In genomic region chr14:71441142-71441541, GRCh38 we compare ENCODE assay signal across 28 cellular contexts.
"Had no signal": no experiment of that assay in that cellular context is flagged by ENCODE, and none has a peak within 500 bp of the region (broad histone marks: within the 10 kb centered on the region; RNA-seq: fewer than 3 reads in every experiment).

No MANE protein-coding gene starts in this region.

- H3K9me3 ChIP-seq: MG63, SJCRH30, SK-N-SH had no signal

- H3K9me3 Mint-ChIP-seq: activated CD4-positive, alpha-beta memory T cell treated with anti-CD3 and anti-CD28 coated beads for 36 hours; activated naive CD4-positive, alpha-beta T cell treated with anti-CD3 and anti-CD28 coated beads for 36 hours; activated T-helper 17 cell treated with anti-CD3 and anti-CD28 coated beads, Interleukin-2, amount 50 U/mL, for 72 hours had no signal

- H3K27ac Mint-ChIP-seq: activated CD4-positive, alpha-beta memory T cell treated with anti-CD3 and anti-CD28 coated beads for 36 hours; activated naive CD4-positive, alpha-beta T cell treated with anti-CD3 and anti-CD28 coated beads for 36 hours; activated naive CD8-positive, alpha-beta T cell; activated T-helper 17 cell treated with anti-CD3 and anti-CD28 coated beads, Interleukin-2, amount 50 U/mL, for 72 hours had no signal

- H3K27ac ChIP-seq: SJCRH30 had no signal

- ATAC-seq: activated T-helper 17 cell treated with anti-CD3 and anti-CD28 coated beads, Interleukin-2, amount 50 U/mL, for 72 hours; Panc1; Right ventricle myocardium inferior had no signal

- DNase-seq: activated CD4-positive, alpha-beta memory T cell treated with anti-CD3 and anti-CD28 coated beads for 36 hours; activated CD4-positive, alpha-beta T cell treated with anti-CD3 and anti-CD28 coated beads for 48 hours; activated CD4-positive, CD25-positive, alpha-beta regulatory T cell treated with anti-CD3 and anti-CD28 coated beads, Interleukin-2, amount 50 U/mL, for 72 hours; activated gamma-delta T cell; activated naive CD4-positive, alpha-beta T cell treated with anti-CD3 and anti-CD28 coated beads for 36 hours; activated T-cell treated with anti-CD3 and anti-CD28 coated beads for 4 hours; activated T-cell treated with anti-CD3 and anti-CD28 coated beads, Interleukin-2, amount 50 U/mL, for 48 hours; MG63; MV-4-11; NCI-H1092 treated with DMSO at 0.1 percent for 48 hours; NCI-H1417 treated with DMSO at 0.1 percent for 48 hours; NCI-H1694; NCI-H2029; NCI-H2107; NCI-H2171 treated with DMSO at 0.1 percent for 48 hours; NCI-H226; NCI-H510A treated with DMSO at 0.1 percent for 48 hours; NCI-H69; NK-92 treated with Interleukin-12 subunit alpha and Interleukin-12 subunit beta, amount 100 ng/mL, for 24 hours; OCI-M1; RPMI8226; SJCRH30; SK-N-SH; SW 1271 had no signal

- H3K4me3 ChIP-seq: MG63, SJCRH30 had no signal

- H3K27me3 Mint-ChIP-seq: activated CD4-positive, alpha-beta memory T cell treated with anti-CD3 and anti-CD28 coated beads for 36 hours; activated naive CD8-positive, alpha-beta T cell; activated T-helper 17 cell treated with anti-CD3 and anti-CD28 coated beads, Interleukin-2, amount 50 U/mL, for 72 hours had no signal

- H3K4me2 ChIP-seq: SK-N-SH had no signal

- H3K9ac ChIP-seq: SK-N-SH had no signal

- H3K4me1 ChIP-seq: SJCRH30 had no signal

- H3K27me3 ChIP-seq: MG63, SJCRH30 had no signal

- H3K36me3 ChIP-seq: MG63, SJCRH30 had no signal

- H3K4me3 Mint-ChIP-seq: activated CD4-positive, alpha-beta memory T cell treated with anti-CD3 and anti-CD28 coated beads for 36 hours; activated naive CD4-positive, alpha-beta T cell treated with anti-CD3 and anti-CD28 coated beads for 36 hours; activated naive CD8-positive, alpha-beta T cell; activated T-helper 17 cell treated with anti-CD3 and anti-CD28 coated beads, Interleukin-2, amount 50 U/mL, for 72 hours had no signal
